In genomic region chr6:39891976-39892375, GRCh38 we compare ENCODE assay signal across 13 cellular contexts. TPM values are rescaled to one million over a fixed set of nuclear protein-coding genes. Genes with fewer than 3 reads are reported as not detected.
DNase-seq lines count a peak whose midpoint lies in the region; FAIRE-seq and TF ChIP-seq lines count a peak whose summit lies in the region.
"Had no signal": no experiment of that assay in that cellular context is flagged by ENCODE, and none has a peak within 500 bp of the region (broad histone marks: within the 10 kb centered on the region; RNA-seq: fewer than 3 reads in every experiment).

No MANE protein-coding gene starts in this region.

- H3K4me1 ChIP-seq in adipocyte (ENCODE audit: control insufficient read depth, insufficient read depth, low read length) (peaks cover 31% of the 10 kb centered on the region), esophagus muscularis mucosa (peaks cover 20 to 58% (median 58%) of the 10 kb centered on the region in 4 donors), osteoblast (ENCODE audit: insufficient read depth, low read length) (peaks cover 24% of the 10 kb centered on the region)
- H3K4me1 ChIP-seq in CD4-positive, alpha-beta memory T cell (ENCODE audit: insufficient read depth, low read length): no peaks in the 10 kb centered on the region

- H3K9me3 ChIP-seq in adipocyte (ENCODE audit: control insufficient read depth, low read length): no peaks in the 10 kb centered on the region
- no peaks in the 10 kb centered on the region for H3K9me3 ChIP-seq in esophagus muscularis mucosa
- no peaks in the 10 kb centered on the region for H3K9me3 ChIP-seq in osteoblast (ENCODE audit: low read depth, low read length)
- H3K9me3 ChIP-seq in CD4-positive, alpha-beta memory T cell (ENCODE audit: control insufficient read depth in 1 of 2, low read length in 2 of 2): no peaks in the 10 kb centered on the region

- H3K4me3 Mint-ChIP-seq in CD4-positive, alpha-beta memory T cell: no peak overlapping the region
- H3K4me3 Mint-ChIP-seq in activated naive CD4-positive, alpha-beta T cell treated with anti-CD3 and anti-CD28 coated beads, Interleukin-2, amount 10 ng/mL, durations not matched to agents 7 days and 5 days: no peak overlapping the region
- H3K4me3 Mint-ChIP-seq: GM23338 had no signal

- peaks cover 2 to 4% of the 10 kb centered on the region in 2 donors for H3K27me3 Mint-ChIP-seq in CD4-positive, alpha-beta memory T cell
- H3K27me3 Mint-ChIP-seq in activated naive CD4-positive, alpha-beta T cell treated with anti-CD3 and anti-CD28 coated beads, Interleukin-2, amount 10 ng/mL, durations not matched to agents 7 days and 5 days: peaks cover 21% of the 10 kb centered on the region

- WGBS in esophagus muscularis mucosa: 71% methylated on average over 4 of the region's 4 CpGs

- H3K36me3 Mint-ChIP-seq in CD4-positive, alpha-beta memory T cell: no peaks in the 10 kb centered on the region
- H3K36me3 Mint-ChIP-seq in activated naive CD4-positive, alpha-beta T cell treated with anti-CD3 and anti-CD28 coated beads, Interleukin-2, amount 10 ng/mL, durations not matched to agents 7 days and 5 days: no peaks in the 10 kb centered on the region

- DNase-seq in AG08395 (ENCODE audit: low spot score) (peak; percentile 19), adipocyte (ENCODE audit: low read depth) (peak; percentile 19), esophagus muscularis mucosa (ENCODE audit: extremely low spot score) (no peak), osteoblast (ENCODE audit: insufficient read length, low spot score, missing footprints) (no peak), hepatic stellate cell (ENCODE audit: low spot score) (no peak), urothelium cell line (ENCODE audit: low spot score) (no peak)
- DNase-seq in CD4-positive, alpha-beta memory T cell: no peak
- no peak for DNase-seq in activated naive CD4-positive, alpha-beta T cell treated with anti-CD3 and anti-CD28 coated beads, Interleukin-2, amount 10 ng/mL, durations not matched to agents 7 days and 5 days
- DNase-seq: NCI-H1048 had no signal

- H3K9ac ChIP-seq in adipocyte (ENCODE audit: low read length): peak overlapping the region; percentile 22

- H4K20me1 ChIP-seq in osteoblast (ENCODE audit: insufficient read depth, low read length): no peaks in the 10 kb centered on the region

- no peak for FAIRE-seq in urothelium cell line (lab: Jason Lieb, UNC)
- FAIRE-seq: GM12878 had no signal

- no peaks in the 10 kb centered on the region for H3K4me1 Mint-ChIP-seq in CD4-positive, alpha-beta memory T cell
- no peaks in the 10 kb centered on the region for H3K4me1 Mint-ChIP-seq in activated naive CD4-positive, alpha-beta T cell treated with anti-CD3 and anti-CD28 coated beads, Interleukin-2, amount 10 ng/mL, durations not matched to agents 7 days and 5 days

- no peak overlapping the region for H3K27ac Mint-ChIP-seq in CD4-positive, alpha-beta memory T cell
- no peak overlapping the region for H3K27ac Mint-ChIP-seq in activated naive CD4-positive, alpha-beta T cell treated with anti-CD3 and anti-CD28 coated beads, Interleukin-2, amount 10 ng/mL, durations not matched to agents 7 days and 5 days
- H3K27ac Mint-ChIP-seq: GM23338 had no signal

- peaks cover 16% of the 10 kb centered on the region for H3K36me3 ChIP-seq in adipocyte (ENCODE audit: control insufficient read depth, insufficient read depth, low read length, severe bottlenecking)
- H3K36me3 ChIP-seq in esophagus muscularis mucosa: peaks cover 13 to 89% (median 43%) of the 10 kb centered on the region in 4 donors
- peaks cover 24% of the 10 kb centered on the region for H3K36me3 ChIP-seq in osteoblast (ENCODE audit: insufficient read depth, low read length)
- no peaks in the 10 kb centered on the region for H3K36me3 ChIP-seq in CD4-positive, alpha-beta memory T cell (ENCODE audit: insufficient read depth, low read length)

- CTCF ChIA-PET in CD4-positive, alpha-beta memory T cell (lab: Charles Lee; ENCODE audit: partially characterized antibody): no interaction called here
- CTCF ChIA-PET in activated naive CD4-positive, alpha-beta T cell treated with anti-CD3 and anti-CD28 coated beads, Interleukin-2, amount 10 ng/mL, durations not matched to agents 7 days and 5 days (lab: Charles Lee): no interaction called here

- TF ChIP-seq POLR2A in esophagus muscularis mucosa (IDR thresholded peaks at IDR 0.05; ENCODE audit: low read depth): no peak

- no peak overlapping the region for H3K4me2 ChIP-seq in osteoblast (ENCODE audit: insufficient read depth, low read length)
- H3K4me2 ChIP-seq: GM23338 had no signal

- TF ChIP-seq CTCF in esophagus muscularis mucosa (IDR thresholded peaks at IDR 0.05): no peak
- no peak for TF ChIP-seq CTCF in osteoblast (IDR thresholded peaks at IDR 0.05; ENCODE audit: extremely low read depth, low read depth, low read length)

- H3K27me3 ChIP-seq in adipocyte (replicated peaks; ENCODE audit: control insufficient read depth, insufficient read depth, low read length) (no peaks in the 10 kb centered on the region), esophagus muscularis mucosa (no peaks in the 10 kb centered on the region), osteoblast (ENCODE audit: insufficient read depth, low read length) (no peaks in the 10 kb centered on the region)
- no peaks in the 10 kb centered on the region for H3K27me3 ChIP-seq in CD4-positive, alpha-beta memory T cell (ENCODE audit: insufficient read depth, low read length)

- no peak for TF ChIP-seq EP300 in esophagus muscularis mucosa (IDR thresholded peaks at IDR 0.05)

- no peaks in the 10 kb centered on the region for H3K9me3 Mint-ChIP-seq in CD4-positive, alpha-beta memory T cell
- H3K9me3 Mint-ChIP-seq in activated naive CD4-positive, alpha-beta T cell treated with anti-CD3 and anti-CD28 coated beads, Interleukin-2, amount 10 ng/mL, durations not matched to agents 7 days and 5 days: no peaks in the 10 kb centered on the region
- H3K9me3 Mint-ChIP-seq: GM23338 had no signal

- POLR2A ChIA-PET in CD4-positive, alpha-beta memory T cell (lab: Charles Lee; ENCODE audit: partially characterized antibody): no interaction called here

- H3K27ac ChIP-seq in esophagus muscularis mucosa (replicated peaks in 1 of 4) (peak overlapping the region; percentile 83 to 86 (median 84)), osteoblast (ENCODE audit: low read depth, low read length) (peak overlapping the region; percentile 55)
- no peak overlapping the region for H3K27ac ChIP-seq in CD4-positive, alpha-beta memory T cell (ENCODE audit: low read depth, low read length)
- H3K27ac ChIP-seq: HL-60 had no signal

- H3K79me2 ChIP-seq in osteoblast (ENCODE audit: insufficient read depth, low read length): no peaks in the 10 kb centered on the region

- H2AFZ ChIP-seq in osteoblast (ENCODE audit: low read length): no peak overlapping the region
- H2AFZ ChIP-seq: GM23338 had no signal

- no peak overlapping the region for H3K4me3 ChIP-seq in adipocyte (ENCODE audit: low read length)
- no peak overlapping the region for H3K4me3 ChIP-seq in esophagus muscularis mucosa
- no peak overlapping the region for H3K4me3 ChIP-seq in osteoblast (ENCODE audit: insufficient read depth, low read length)
- no peak overlapping the region for H3K4me3 ChIP-seq in CD4-positive, alpha-beta memory T cell (ENCODE audit: low read length in 2 of 2)
- H3K4me3 ChIP-seq: GM12878, GM23338, K562 had no signal

- intact Hi-C loops in esophagus muscularis mucosa (cut with DNase I): loop anchor here (5.0 kb wide), 1 partner anchor 515 kb away; no protein-coding TSS in a partner anchor
- intact Hi-C loops in CD4-positive, alpha-beta memory T cell (cut with micrococcal nuclease): no loop called here

RNA-seq across cellular contexts. Expression of gene MOCS1, which starts 42.3 kb away (rescaled TPM):
- 10 to 100 TPM; 19.1 to 37.3 (median 28.0) TPM for total RNA-seq in esophagus muscularis mucosa
- 25.3 and 28.3 TPM in 2 replicates for total RNA-seq in osteoblast
- total RNA-seq in CD4-positive, alpha-beta memory T cell: under 1 TPM; 0.25 to 0.47 TPM
- under 1 TPM; 0.11 to 0.80 TPM for polyA plus RNA-seq in CD4-positive, alpha-beta memory T cell

Comparison
In these comparisons a context has a peak if more than half of its experiments do, and no peak if none do; other contexts are left out.
1. DNase-seq: peak in AG08395 (single experiment) and adipocyte (single experiment); none in esophagus muscularis mucosa (single experiment), osteoblast (single experiment), hepatic stellate cell (single experiment), CD4-positive, alpha-beta memory T cell (0 of 5), activated naive CD4-positive, alpha-beta T cell treated with anti-CD3 and anti-CD28 coated beads, Interleukin-2, amount 10 ng/mL, durations not matched to agents 7 days and 5 days (single experiment) and urothelium cell line (single experiment).
2. RNA of gene MOCS1, which starts 42.3 kb away (total RNA-seq): 19.1 to 37.3 TPM in esophagus muscularis mucosa and 25.3 to 28.3 TPM in osteoblast; 0.25 to 0.47 TPM in CD4-positive, alpha-beta memory T cell; every median in the first group is over 10 times any median in the second.